15 cellular contexts compared by ENCODE assay signal in genomic region chr7:101241646-101242045, GRCh38. TPM values are rescaled to one million over a fixed set of nuclear protein-coding genes. Genes with fewer than 3 reads are reported as not detected.
"Had no signal": no experiment of that assay in that cellular context is flagged by ENCODE, and none has a peak within 500 bp of the region (broad histone marks: within the 10 kb centered on the region; RNA-seq: fewer than 3 reads in every experiment).

No MANE protein-coding gene starts in this region.

RNA-seq across cellular contexts. Expression of gene MOGAT3, which starts 40.8 kb away (rescaled TPM):
- total RNA-seq: activated CD4-positive, alpha-beta T cell treated with anti-CD3 and anti-CD28 coated beads, Interleukin-2, amount 10 ng/mL, durations not matched to agents 24 days and 14 days; activated CD8-positive, alpha-beta T cell treated with anti-CD3 and anti-CD28 coated beads for 36 hours; activated naive CD8-positive, alpha-beta T cell treated with anti-CD3 and anti-CD28 coated beads for 36 hours; activated T-helper 17 cell treated with anti-CD3 and anti-CD28 coated beads, Interleukin-2, amount 50 U/mL, for 72 hours; cardiac septum; dermis microvascular lymphatic vessel endothelial cell; lung microvascular endothelial cell; mononuclear cell; naive thymus-derived CD4-positive, alpha-beta T cell; osteoblast; progenitor cell of endocrine pancreas; right atrium auricular region; skeletal muscle tissue; temporal lobe; vagina had no signal
